18 cellular contexts compared by ENCODE assay signal in the genomic region with DNA sequence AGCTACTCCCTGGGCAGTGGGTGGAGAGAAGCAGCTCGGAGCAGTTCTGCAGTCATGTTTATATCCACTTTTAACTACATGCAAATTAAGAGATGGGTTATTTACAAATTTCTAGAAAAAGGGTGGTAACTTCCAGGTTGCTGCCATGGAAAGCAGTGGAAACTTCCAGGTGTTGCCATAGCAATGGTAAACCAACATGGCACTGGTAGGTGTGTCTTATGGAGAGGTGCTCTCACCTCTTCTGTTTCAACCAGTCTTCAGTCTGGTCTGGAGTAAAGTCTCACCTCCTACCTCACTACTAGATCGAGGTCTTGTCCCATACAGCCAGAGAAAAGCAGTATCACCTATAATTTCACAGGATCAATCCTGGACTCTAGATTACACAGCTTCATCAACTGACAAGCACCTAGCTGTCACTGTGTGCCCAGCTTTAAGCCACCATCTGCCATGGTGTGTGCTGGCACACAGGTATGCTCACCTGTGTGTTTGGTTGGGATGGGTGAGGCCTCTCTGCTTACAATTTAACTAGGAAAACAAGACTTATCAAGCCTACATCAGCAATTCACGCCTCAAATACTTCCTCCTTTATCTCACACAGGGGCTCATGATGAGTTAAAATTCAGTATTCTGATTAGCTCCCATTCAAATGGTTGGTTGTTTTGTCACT.
A peak's percentile ranks its signal among the peaks of the same experiment; 100 is the strongest.
DNase-seq lines count a peak whose midpoint lies in the region; ATAC-seq, FAIRE-seq and TF ChIP-seq lines count a peak whose summit lies in the region.
"Had no signal": no experiment of that assay in that cellular context is flagged by ENCODE, and none has a peak within 500 bp of the region (broad histone marks: within the 10 kb centered on the region; RNA-seq: fewer than 3 reads in every experiment).

No MANE protein-coding gene starts in this region.

- FAIRE-seq in HTR-8/SVneo (lab: Jason Lieb, UNC) (peak; percentile 83), D721Med (lab: Jason Lieb, UNC) (no peak)

- no peaks in the 10 kb centered on the region for H3K79me2 ChIP-seq in neural progenitor cell (ENCODE audit: low read depth)

- H3K4me1 ChIP-seq in BLaER1: peaks cover 38% of the 10 kb centered on the region
- peaks cover 30% of the 10 kb centered on the region for H3K4me1 ChIP-seq in endodermal cell (ENCODE audit: control insufficient read depth, insufficient read depth, low read length)
- peaks cover 23% of the 10 kb centered on the region for H3K4me1 ChIP-seq in neural progenitor cell

- peaks cover 11% of the 10 kb centered on the region for H3K27me3 Mint-ChIP-seq in endodermal cell (ENCODE audit: insufficient read depth)
- H3K27me3 Mint-ChIP-seq in neural progenitor cell (ENCODE audit: insufficient read depth, low read depth): peaks cover 6% of the 10 kb centered on the region

- H3F3A ChIP-seq in neural progenitor cell (ENCODE audit: low read depth): peaks cover 17% of the 10 kb centered on the region

- no peak overlapping the region for H3K27ac Mint-ChIP-seq in endodermal cell
- peak overlapping the region; percentile 76 for H3K27ac Mint-ChIP-seq in neural progenitor cell
- H3K27ac Mint-ChIP-seq in stimulated activated effector memory CD8-positive, alpha-beta T cell treated with anti-CD3 and anti-CD28 coated beads, Interleukin-12 subunit alpha, Interleukin-12 subunit beta, amount 100 ng/mL, for 72 hours: no peak overlapping the region
- H3K27ac Mint-ChIP-seq: CD8-positive, alpha-beta memory T cell had no signal

- no peak overlapping the region for H2AFZ ChIP-seq in neural progenitor cell (replicated peaks)
- H2AFZ ChIP-seq: GM23248, PC-9 had no signal

- H3K36me3 ChIP-seq in BLaER1 (no peaks in the 10 kb centered on the region), endodermal cell (ENCODE audit: control insufficient read depth, insufficient read depth, low read length) (peaks cover 10% of the 10 kb centered on the region), neural progenitor cell (no peaks in the 10 kb centered on the region)

- H3K9me3 Mint-ChIP-seq in endodermal cell: peaks cover 3% of the 10 kb centered on the region
- H3K9me3 Mint-ChIP-seq in neural progenitor cell: peaks cover 5% of the 10 kb centered on the region
- peaks cover 3% of the 10 kb centered on the region for H3K9me3 Mint-ChIP-seq in stimulated activated effector memory CD8-positive, alpha-beta T cell treated with anti-CD3 and anti-CD28 coated beads, Interleukin-12 subunit alpha, Interleukin-12 subunit beta, amount 100 ng/mL, for 72 hours
- H3K9me3 Mint-ChIP-seq: CD8-positive, alpha-beta memory T cell had no signal

- ATAC-seq in stimulated activated effector memory CD8-positive, alpha-beta T cell treated with anti-CD3 and anti-CD28 coated beads, Interleukin-12 subunit alpha, Interleukin-12 subunit beta, amount 100 ng/mL, for 72 hours: no peak
- ATAC-seq in SK-N-SH treated with all-trans-retinoic acid at 6 μM for 48 hours: no peak

- peaks cover 59% of the 10 kb centered on the region for H3K4me1 Mint-ChIP-seq in endodermal cell
- H3K4me1 Mint-ChIP-seq in neural progenitor cell: peaks cover 56% of the 10 kb centered on the region
- no peaks in the 10 kb centered on the region for H3K4me1 Mint-ChIP-seq in stimulated activated effector memory CD8-positive, alpha-beta T cell treated with anti-CD3 and anti-CD28 coated beads, Interleukin-12 subunit alpha, Interleukin-12 subunit beta, amount 100 ng/mL, for 72 hours

- no peaks in the 10 kb centered on the region for H4K20me1 ChIP-seq in BLaER1
- H4K20me1 ChIP-seq in neural progenitor cell (ENCODE audit: low read depth): no peaks in the 10 kb centered on the region

- peak overlapping the region; percentile 74 for H3K4me2 ChIP-seq in BLaER1
- H3K4me2 ChIP-seq in neural progenitor cell: peak overlapping the region; percentile 39
- H3K4me2 ChIP-seq: PC-9 had no signal

- 88 to 90% methylated on average over 1 to 3 of the region's 3 CpGs for WGBS in endodermal cell (ENCODE audit: insufficient coverage in 1 of 2, insufficient read length in 1 of 2), 2 experiments

- peaks cover 3% of the 10 kb centered on the region for H3K36me3 Mint-ChIP-seq in endodermal cell (ENCODE audit: low read depth)
- peaks cover 23% of the 10 kb centered on the region for H3K36me3 Mint-ChIP-seq in neural progenitor cell
- H3K36me3 Mint-ChIP-seq in stimulated activated effector memory CD8-positive, alpha-beta T cell treated with anti-CD3 and anti-CD28 coated beads, Interleukin-12 subunit alpha, Interleukin-12 subunit beta, amount 100 ng/mL, for 72 hours: no peaks in the 10 kb centered on the region
- H3K36me3 Mint-ChIP-seq: CD8-positive, alpha-beta memory T cell had no signal

- H3K9me3 ChIP-seq in BLaER1: peaks cover 5% of the 10 kb centered on the region; the same call in 1 of the 2 replicates
- H3K9me3 ChIP-seq in endodermal cell (ENCODE audit: control insufficient read depth, low read length): peaks cover 7% of the 10 kb centered on the region
- H3K9me3 ChIP-seq in neural progenitor cell (ENCODE audit: low read depth): no peaks in the 10 kb centered on the region

- no peak overlapping the region for H3K27ac ChIP-seq in BLaER1
- H3K27ac ChIP-seq in endodermal cell (ENCODE audit: low read depth, low read length): no peak overlapping the region
- peak overlapping the region; percentile 26 for H3K27ac ChIP-seq in neural progenitor cell
- H3K27ac ChIP-seq: GM23248, PC-9 had no signal

- H3K4me3 ChIP-seq in BLaER1 (no peak overlapping the region), endodermal cell (ENCODE audit: low read length) (no peak overlapping the region), neural progenitor cell (no peak overlapping the region)
- H3K4me3 ChIP-seq: GM23248, PC-9 had no signal

- H3K4me3 Mint-ChIP-seq in endodermal cell (peak overlapping the region; percentile 5), neural progenitor cell (peak overlapping the region; percentile 28)
- H3K4me3 Mint-ChIP-seq in stimulated activated effector memory CD8-positive, alpha-beta T cell treated with anti-CD3 and anti-CD28 coated beads, Interleukin-12 subunit alpha, Interleukin-12 subunit beta, amount 100 ng/mL, for 72 hours: no peak overlapping the region
- H3K4me3 Mint-ChIP-seq: CD8-positive, alpha-beta memory T cell had no signal

- TF ChIP-seq CTCF in endodermal cell (conservative IDR thresholded peaks at IDR 0.05): no peak
- no peak for TF ChIP-seq CTCF in neural progenitor cell (IDR thresholded peaks at IDR 0.05)
- no peak for TF ChIP-seq CTCF in D721Med (IDR thresholded peaks at IDR 0.05; ENCODE audit: insufficient read depth, missing control alignments)

- H3K27me3 ChIP-seq in BLaER1: no peaks in the 10 kb centered on the region
- H3K27me3 ChIP-seq in endodermal cell (ENCODE audit: control insufficient read depth, insufficient read depth, low read length, poor library complexity, severe bottlenecking): peaks cover 16% of the 10 kb centered on the region
- H3K27me3 ChIP-seq in neural progenitor cell: no peaks in the 10 kb centered on the region

- H3K9ac ChIP-seq in BLaER1: no peak overlapping the region
- no peak overlapping the region for H3K9ac ChIP-seq in endodermal cell (ENCODE audit: extremely low read depth, low read length, poor library complexity, severe bottlenecking)
- H3K9ac ChIP-seq in neural progenitor cell: no peak overlapping the region
- H3K9ac ChIP-seq: GM23248 had no signal

- DNase-seq in HTR-8/SVneo (ENCODE audit: insufficient read length, low spot score) (no peak), endodermal cell (no peak), neural progenitor cell (ENCODE audit: low spot score) (no peak), D721Med (ENCODE audit: insufficient read length, low spot score) (no peak)
- no peak for DNase-seq in activated naive CD4-positive, alpha-beta T cell treated with anti-CD3 and anti-CD28 coated beads, Interleukin-2, amount 50 U/mL, for 16 hours
- no peak for DNase-seq in stimulated activated effector memory CD8-positive, alpha-beta T cell treated with anti-CD3 and anti-CD28 coated beads, Interleukin-12 subunit alpha, Interleukin-12 subunit beta, amount 100 ng/mL, for 72 hours (ENCODE audit: low spot score in 2 of 2)
- DNase-seq: C1 segment of cervical spinal cord; CD8-positive, alpha-beta memory T cell; DMS 273 treated with DMSO at 0.1 percent for 48 hours; GM23248; HCEC 1CT; KG1; MV-4-11; NCI-H1694 treated with DMSO at 0.1 percent for 48 hours; NCI-H510A; PC-9 had no signal

TF ChIP-seq in SK-N-SH treated with all-trans-retinoic acid at 6 μM for 48 hours, 23 proteins besides CTCF, POLR2A, EP300 and RAD21:
- no peak for TF ChIP-seq TCF4 (CRISPR knock-in tag; IDR thresholded peaks at IDR 0.05; ENCODE audit: borderline replicate concordance)
- TF ChIP-seq, protein P1, sequence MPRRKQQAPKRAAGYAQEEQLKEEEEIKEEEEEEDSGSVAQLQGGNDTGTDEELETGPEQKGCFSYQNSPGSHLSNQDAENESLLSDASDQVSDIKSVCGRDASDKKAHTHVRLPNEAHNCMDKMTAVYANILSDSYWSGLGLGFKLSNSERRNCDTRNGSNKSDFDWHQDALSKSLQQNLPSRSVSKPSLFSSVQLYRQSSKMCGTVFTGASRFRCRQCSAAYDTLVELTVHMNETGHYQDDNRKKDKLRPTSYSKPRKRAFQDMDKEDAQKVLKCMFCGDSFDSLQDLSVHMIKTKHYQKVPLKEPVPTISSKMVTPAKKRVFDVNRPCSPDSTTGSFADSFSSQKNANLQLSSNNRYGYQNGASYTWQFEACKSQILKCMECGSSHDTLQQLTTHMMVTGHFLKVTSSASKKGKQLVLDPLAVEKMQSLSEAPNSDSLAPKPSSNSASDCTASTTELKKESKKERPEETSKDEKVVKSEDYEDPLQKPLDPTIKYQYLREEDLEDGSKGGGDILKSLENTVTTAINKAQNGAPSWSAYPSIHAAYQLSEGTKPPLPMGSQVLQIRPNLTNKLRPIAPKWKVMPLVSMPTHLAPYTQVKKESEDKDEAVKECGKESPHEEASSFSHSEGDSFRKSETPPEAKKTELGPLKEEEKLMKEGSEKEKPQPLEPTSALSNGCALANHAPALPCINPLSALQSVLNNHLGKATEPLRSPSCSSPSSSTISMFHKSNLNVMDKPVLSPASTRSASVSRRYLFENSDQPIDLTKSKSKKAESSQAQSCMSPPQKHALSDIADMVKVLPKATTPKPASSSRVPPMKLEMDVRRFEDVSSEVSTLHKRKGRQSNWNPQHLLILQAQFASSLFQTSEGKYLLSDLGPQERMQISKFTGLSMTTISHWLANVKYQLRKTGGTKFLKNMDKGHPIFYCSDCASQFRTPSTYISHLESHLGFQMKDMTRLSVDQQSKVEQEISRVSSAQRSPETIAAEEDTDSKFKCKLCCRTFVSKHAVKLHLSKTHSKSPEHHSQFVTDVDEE (CRISPR knock-in tag; IDR thresholded peaks at IDR 0.05): no peak
- no peak for TF ChIP-seq ZC3H10 (CRISPR knock-in tag; IDR thresholded peaks at IDR 0.05)
- TF ChIP-seq PPARA (CRISPR knock-in tag; IDR thresholded peaks at IDR 0.05; ENCODE audit: borderline replicate concordance): no peak
- TF ChIP-seq ZNF565 (CRISPR knock-in tag; conservative IDR thresholded peaks at IDR 0.05; ENCODE audit: low read depth): no peak
